Comparison of ENCODE assay signal across 1 cellular context in the genomic region with DNA sequence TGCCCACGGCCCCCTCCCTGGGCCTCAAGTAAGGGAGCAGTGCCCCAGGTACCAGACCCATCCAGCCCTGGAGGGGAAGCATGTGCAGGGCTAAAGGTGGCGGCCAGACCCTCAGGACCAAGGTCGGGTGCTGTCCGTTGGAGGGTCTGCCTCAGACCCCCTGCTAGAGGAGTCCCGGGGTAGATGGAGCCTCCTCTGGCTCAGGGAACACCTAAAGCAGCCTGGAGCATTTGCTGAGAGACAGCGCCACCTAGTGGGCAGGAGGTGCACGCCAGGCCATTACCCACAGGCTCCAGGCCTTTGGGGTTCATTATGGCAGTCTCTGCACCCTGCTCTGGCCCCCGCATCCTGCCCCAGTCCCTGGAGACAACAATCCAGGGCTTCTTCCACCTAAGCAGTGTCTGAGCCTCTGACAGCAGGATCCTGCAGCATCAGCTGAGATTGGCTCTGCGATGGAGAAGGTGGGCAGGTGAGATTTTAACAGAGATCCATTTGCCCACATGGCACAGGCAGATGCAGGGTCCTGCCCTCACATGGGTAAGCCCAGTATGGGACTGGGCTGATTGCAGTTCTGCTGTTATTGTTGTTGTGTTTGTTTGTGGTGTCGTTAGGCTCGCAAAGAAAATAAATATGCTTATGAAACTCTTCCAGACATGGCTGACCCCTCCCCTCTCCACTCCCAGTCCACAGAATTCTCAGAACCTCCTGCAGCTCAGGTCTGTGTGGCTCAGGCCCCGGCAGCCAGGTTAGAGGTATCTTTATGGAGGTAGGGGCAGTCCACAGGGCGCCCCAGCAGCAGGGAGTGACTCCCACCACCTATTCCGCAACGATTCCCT.
TF ChIP-seq lines count a peak whose summit lies in the region.

No MANE protein-coding gene starts in this region.

TF ChIP-seq in K562, 482 proteins besides CTCF, POLR2A, EP300 and RAD21 (continued from another document):
- no peak for TF ChIP-seq MBD1 (CRISPR knock-in tag; IDR thresholded peaks at IDR 0.05)
- peak; percentile 91; the same call in 1 of the 2 replicates for TF ChIP-seq STAG1 (CRISPR knock-in tag; IDR thresholded peaks at IDR 0.05; ENCODE audit: borderline replicate concordance)
- TF ChIP-seq KLF16 (IDR thresholded peaks at IDR 0.05), result 0 out of 2 replicates have a peak, but pooled peaks have one; percentile 18
- TF ChIP-seq RCOR1 (IDR thresholded peaks at IDR 0.05; ENCODE audit: borderline replicate concordance in 1 of 2, low read depth in 2 of 2, low read length in 2 of 2), result peak in 1 of 2 experiments; percentile 40; a peak in 1 of 4 replicates
- TF ChIP-seq ZBTB17 (CRISPR knock-in tag; IDR thresholded peaks at IDR 0.05), result no peak
- no peak for TF ChIP-seq MECOM (CRISPR knock-in tag; IDR thresholded peaks at IDR 0.05)
- peak; percentile 92 for TF ChIP-seq CTCFL (IDR thresholded peaks at IDR 0.05; ENCODE audit: borderline replicate concordance, insufficient read depth, low read depth, low read length, poor library complexity, severe bottlenecking)
- peak; percentile 53; the same call in 1 of the 2 replicates for TF ChIP-seq GABPB1 (CRISPR knock-in tag; IDR thresholded peaks at IDR 0.05)
- 0 out of 2 replicates have a peak, but pooled peaks have one; percentile 44 for TF ChIP-seq ESRRA (IDR thresholded peaks at IDR 0.05; ENCODE audit: borderline replicate concordance, low read depth)
